37 cellular contexts compared by ENCODE assay signal in genomic region chr17:35907691-35908090, GRCh38. TPM values are rescaled to one million over a fixed set of nuclear protein-coding genes. Genes with fewer than 3 reads are reported as not detected.
"Had no signal": no experiment of that assay in that cellular context is flagged by ENCODE, and none has a peak within 500 bp of the region (broad histone marks: within the 10 kb centered on the region; RNA-seq: fewer than 3 reads in every experiment).

No MANE protein-coding gene starts in this region.

- H3K4me1 ChIP-seq: Peyer's patch, SJSA1 had no signal

- H3K27me3 ChIP-seq: MG63, Peyer's patch, SJSA1 had no signal

- ATAC-seq: activated naive CD8-positive, alpha-beta T cell treated with anti-CD3 and anti-CD28 coated beads, Interleukin-2, amount 50 U/mL, for 24 hours; PC-3 had no signal

- H3K27ac ChIP-seq: Peyer's patch, SJSA1, VCaP had no signal

- DNase-seq: activated B cell treated with CpG ODN at 0.5 μM for 24 hours; activated CD4-positive, alpha-beta memory T cell treated with anti-CD3 and anti-CD28 coated beads for 36 hours; activated CD4-positive, alpha-beta T cell treated with anti-CD3 and anti-CD28 coated beads for 4 hours; activated CD4-positive, alpha-beta T cell treated with anti-CD3 and anti-CD28 coated beads, Interleukin-2, amount 50 U/mL, for 1 hour; activated CD4-positive, CD25-positive, alpha-beta regulatory T cell treated with anti-CD3 and anti-CD28 coated beads, Interleukin-2, amount 50 U/mL, for 72 hours; activated gamma-delta T cell; activated naive CD4-positive, alpha-beta T cell treated with Interleukin-2 at 50 U/mL for 16 hours; activated naive CD8-positive, alpha-beta T cell treated with anti-CD3 and anti-CD28 coated beads, Interleukin-2, amount 50 U/mL, for 24 hours; activated T-cell treated with anti-CD3 and anti-CD28 coated beads, Interleukin-2, amount 50 U/mL, for 24 hours; anterior cingulate cortex; central memory CD4-positive, alpha-beta T cell; Kasumi-1; KG1; MG63; MV-4-11; NCI-H1092; NCI-H1436 treated with DMSO at 0.1 percent for 48 hours; NCI-H1694 treated with DMSO at 0.1 percent for 48 hours; NCI-H2029 treated with DMSO at 0.1 percent for 48 hours; NCI-H2107; NCI-H2171; NCI-H510A; NCI-H526; NCI-H748 treated with DMSO at 0.1 percent for 48 hours; NK-92 treated with Interleukin-12 subunit alpha and Interleukin-12 subunit beta, amount 100 ng/mL, for 24 hours; PC-3; Peyer's patch; RPMI8226; SHP77 treated with DMSO at 0.1 percent for 48 hours; SW 1271; T-helper 1 cell; T-helper 2 cell; T-helper 9 cell had no signal

- H3K4me3 ChIP-seq: MG63, Peyer's patch, SJSA1 had no signal

- H3K9me3 ChIP-seq: MG63, Peyer's patch, SJSA1 had no signal

- H3K36me3 ChIP-seq: MG63, Peyer's patch, SJSA1 had no signal

RNA-seq across cellular contexts. Expression of gene RDM1, which starts 22.9 kb away (rescaled TPM):
- total RNA-seq: activated B cell treated with CpG ODN at 0.5 μM for 24 hours, bronchial epithelial cell had no signal

RNA-seq across cellular contexts. Expression of gene CCL5, which starts 27.5 kb away (rescaled TPM):
- total RNA-seq: bronchial epithelial cell, PC-3, SJSA1 had no signal

RNA-seq across cellular contexts. Expression of gene LYZL6, which starts 35.8 kb away (rescaled TPM):
- total RNA-seq: activated B cell treated with CpG ODN at 0.5 μM for 24 hours; activated CD4-positive, alpha-beta memory T cell treated with anti-CD3 and anti-CD28 coated beads for 36 hours; activated T-helper 2 cell treated with anti-CD3 and anti-CD28 coated beads, Interferon-gamma antibody, Interleukin-2, Interleukin-4, amounts not matched to agents 10 μg/mL and 5 μg/mL and 100 μg/mL, durations not matched to agents 14 hours and 24 hours and 36 hours; bronchial epithelial cell; PC-3; Peyer's patch; SJSA1 had no signal

RNA-seq across cellular contexts. Expression of gene HEATR9, which starts 39.0 kb away (rescaled TPM):
- total RNA-seq: activated B cell treated with CpG ODN at 0.5 μM for 24 hours, bronchial epithelial cell, PC-3, Peyer's patch, SJSA1 had no signal
